ENCODE assay signal across 28 cellular contexts in the genomic region with DNA sequence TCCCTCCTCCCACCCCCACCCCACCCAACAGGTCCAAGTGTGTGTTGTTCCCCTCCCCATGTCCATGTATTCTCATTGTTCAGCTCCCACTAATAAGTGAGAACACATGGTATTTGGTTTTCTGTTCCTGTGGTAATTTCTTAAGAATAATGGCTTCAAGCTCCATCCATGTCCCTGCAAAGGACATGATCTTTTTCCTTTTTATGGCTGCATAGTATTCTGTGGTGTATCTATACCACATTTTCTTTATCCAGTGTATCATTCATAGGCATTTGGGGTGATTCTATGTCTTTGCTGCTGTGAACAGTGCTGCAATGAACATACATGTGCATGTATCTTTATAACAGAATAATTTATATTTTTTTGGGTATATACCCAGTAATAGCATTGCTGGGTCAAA. TPM values are rescaled to one million over a fixed set of nuclear protein-coding genes. Genes with fewer than 3 reads are reported as not detected.
"Had no signal": no experiment of that assay in that cellular context is flagged by ENCODE, and none has a peak within 500 bp of the region (broad histone marks: within the 10 kb centered on the region; RNA-seq: fewer than 3 reads in every experiment).

No MANE protein-coding gene starts in this region.

- ATAC-seq: esophagus mucosa; foreskin keratinocyte; gastroesophageal sphincter; left lobe of liver; mucosa of descending colon; natural killer cell treated with Interleukin-12 subunit alpha and Interleukin-12 subunit beta and Interleukin-15 and Interleukin-18, amount 100 ng/mL, for 72 hours; psoas muscle; right cardiac atrium; stimulated activated memory B cell treated with anti-CD40 and anti-IgM and Interleukin-4, amounts not matched to agents 10 μg/mL and 1 μg/mL and 100 μg/mL, for 72 hours; stimulated activated naive CD8-positive, alpha-beta T cell treated with anti-CD3 and anti-CD28 coated beads, Interleukin-15, Interleukin-2, amounts not matched to agents 100 U/mL and 50 U/mL, for 24 hours; upper lobe of right lung had no signal

- H3K27ac ChIP-seq: dorsolateral prefrontal cortex, epithelial cell of prostate, foreskin keratinocyte, hepatocyte, ovary, psoas muscle, spleen, suprapubic skin, upper lobe of right lung, vagina had no signal

- FAIRE-seq: kidney had no signal

- H3K36me3 ChIP-seq: gastroesophageal sphincter, heart left ventricle, ovary, spleen, suprapubic skin, tibial nerve, upper lobe of right lung, vagina had no signal

- H3K9me3 ChIP-seq: gastroesophageal sphincter, heart left ventricle, mucosa of descending colon, ovary, psoas muscle, spleen, suprapubic skin, tibial nerve, upper lobe of right lung, vagina had no signal

- H3K4me3 ChIP-seq: dorsolateral prefrontal cortex, gastroesophageal sphincter, heart left ventricle, hepatocyte, lung, mucosa of descending colon, ovary, psoas muscle, skin epidermis, spleen, suprapubic skin, tibial nerve, upper lobe of right lung, vagina had no signal

- DNase-seq: dorsolateral prefrontal cortex; effector CD4-positive, alpha-beta T cell; foreskin keratinocyte; heart left ventricle; kidney; mucosa of descending colon; naive B cell; nucleus accumbens; ovary; posterior cingulate gyrus; psoas muscle; right cardiac atrium; spleen; stimulated activated CD4-positive, alpha-beta T cell treated with anti-CD3 and anti-CD28 coated beads, Interleukin-4, amount 100 ng/mL, for 4 hours; stimulated activated naive CD8-positive, alpha-beta T cell treated with anti-CD3 and anti-CD28 coated beads, Interleukin-15, Interleukin-2, amounts not matched to agents 100 U/mL and 50 U/mL, for 24 hours; upper lobe of right lung had no signal

- H3K4me1 ChIP-seq: foreskin keratinocyte had no signal

- H3K27me3 ChIP-seq: dorsolateral prefrontal cortex, foreskin keratinocyte, gastroesophageal sphincter, heart left ventricle, hepatocyte, ovary, suprapubic skin, tibial nerve, upper lobe of right lung, vagina had no signal

RNA-seq across cellular contexts. Expression of a gene that starts 12.3 kb away (rescaled TPM):
- total RNA-seq: natural killer cell treated with Interleukin-12 subunit alpha and Interleukin-12 subunit beta and Interleukin-15 and Interleukin-18, amount 100 ng/mL, for 72 hours had no signal
